In genomic region chr6:143253630-143254029, GRCh38 we compare ENCODE assay signal across 17 cellular contexts.
DNase-seq lines count a peak whose midpoint lies in the region; ATAC-seq and TF ChIP-seq lines count a peak whose summit lies in the region.
"Had no signal": no experiment of that assay in that cellular context is flagged by ENCODE, and none has a peak within 500 bp of the region (broad histone marks: within the 10 kb centered on the region; RNA-seq: fewer than 3 reads in every experiment).

No MANE protein-coding gene starts in this region.

- BruUV-seq in IMR-90 (replicated peaks; lab: Mats Ljungman, UMichigan) = no TSS peak

- no CpG with 5 or more reads among the region's 6 CpGs for WGBS in IMR-90 (ENCODE audit: extremely low coverage in 2 of 2, insufficient read length in 1 of 2), 2 experiments

- CTCF ChIA-PET in IMR-90 (lab: Yijun Ruan, JAX) = interaction anchor here (0.6 kb wide), 1 partner anchor 143 kb away, joined by 3 read pairs; no protein-coding TSS in a partner anchor

- H3K4me1 Mint-ChIP-seq in osteocyte (ENCODE audit: unreplicated experiment) (peaks cover 21% of the 10 kb centered on the region), type B pancreatic cell (ENCODE audit: unreplicated experiment) (peaks cover 9% of the 10 kb centered on the region)
- H3K4me1 Mint-ChIP-seq: CD14-positive monocyte had no signal

- H3K56ac ChIP-seq in IMR-90 (ENCODE audit: extremely low read depth, insufficient read depth, low read length) = no peak overlapping the region; the same call in 1 of the 2 replicates

- H3K27me3 ChIP-seq in IMR-90 (ENCODE audit: control insufficient read depth, insufficient read depth, low read length) = no peaks in the 10 kb centered on the region

- peak overlapping the region; percentile 37; the same call in 1 of the 2 replicates for H3K4ac ChIP-seq in IMR-90 (ENCODE audit: low read depth, low read length)

- peak overlapping the region; percentile 37; the same call in 1 of the 2 replicates for H3K9ac ChIP-seq in IMR-90 (ENCODE audit: low read depth, low read length)

- no peak overlapping the region for H3K18ac ChIP-seq in IMR-90 (ENCODE audit: low read depth, low read length)

- H2BK15ac ChIP-seq in IMR-90 (ENCODE audit: low read depth, low read length) = no peak overlapping the region

- H3K4me1 ChIP-seq in IMR-90 (ENCODE audit: control insufficient read depth, insufficient read depth, low read length) = peaks cover 6% of the 10 kb centered on the region; the same call in 1 of the 2 replicates

- H3K36me3 Mint-ChIP-seq in osteocyte (ENCODE audit: unreplicated experiment) (no peaks in the 10 kb centered on the region), type B pancreatic cell (peaks cover 4% of the 10 kb centered on the region)
- H3K36me3 Mint-ChIP-seq: CD14-positive monocyte; CD8-positive, alpha-beta T cell had no signal

- peak overlapping the region; percentile 65; the same call in 1 of the 2 replicates for H3K27ac ChIP-seq in IMR-90 (ENCODE audit: insufficient read depth, low read length)
- H3K27ac ChIP-seq: 22Rv1, HL-60 had no signal

- dilution Hi-C loops in IMR-90 (cut with HindIII; ENCODE audit: low sequenced_read_pairs, unreplicated experiment) = no loop called here

- no peak overlapping the region for H3K4me3 ChIP-seq in IMR-90 (ENCODE audit: insufficient read depth, low read depth, low read length)
- H3K4me3 ChIP-seq: HAP-1 had no signal

- TF ChIP-seq POLR2A in IMR-90 (IDR thresholded peaks at IDR 0.05; ENCODE audit: low read depth, low read length) = no peak

- no peaks in the 10 kb centered on the region; the same call in 1 of the 2 replicates for H3K9me3 ChIP-seq in IMR-90 (ENCODE audit: control insufficient read depth, insufficient read depth, low read length)
- H3K9me3 ChIP-seq: HAP-1 had no signal

- H3K27me3 Mint-ChIP-seq in osteocyte (ENCODE audit: unreplicated experiment) = no peaks in the 10 kb centered on the region
- no peaks in the 10 kb centered on the region for H3K27me3 Mint-ChIP-seq in type B pancreatic cell

- H3K27ac Mint-ChIP-seq in osteocyte (ENCODE audit: unreplicated experiment) (peak overlapping the region; percentile 54), type B pancreatic cell (no peak overlapping the region)
- H3K27ac Mint-ChIP-seq: CD8-positive, alpha-beta T cell had no signal

- H4K8ac ChIP-seq in IMR-90 (ENCODE audit: low read depth in 2 of 2, low read length in 2 of 2) = no peak overlapping the region

- H2BK20ac ChIP-seq in IMR-90 (ENCODE audit: low read depth, low read length) = peak overlapping the region; percentile 76; the same call in 1 of the 2 replicates

- H3K14ac ChIP-seq in IMR-90 (replicated peaks; ENCODE audit: low read depth, low read length) = 0 out of 2 replicates have a peak overlapping the region, but pooled peaks have one; percentile 24

- H2BK5ac ChIP-seq in IMR-90 (ENCODE audit: low read depth, low read length, poor library complexity, severe bottlenecking) = peak overlapping the region; percentile 15

- DNase-seq in IMR-90 (peak; percentile 41), dedifferentiated amniotic fluid mesenchymal stem cell (ENCODE audit: extremely low spot score) (peak; percentile 20), iris pigment epithelial cell (ENCODE audit: low read depth) (peak; percentile 39), osteocyte (ENCODE audit: extremely low spot score, unreplicated experiment) (no peak), type B pancreatic cell (ENCODE audit: extremely low spot score, unreplicated experiment) (no peak), D341Med (ENCODE audit: low spot score) (no peak)
- DNase-seq in activated effector memory CD4-positive, alpha-beta T cell treated with Interleukin-2 at 50 U/mL for 16 hours = no peak
- DNase-seq: CD8-positive, alpha-beta T cell; COR-L47; DMS53; GF-D8; GOT3 had no signal

- peaks cover 2% of the 10 kb centered on the region; the same call in 1 of the 2 replicates for H3K9me1 ChIP-seq in IMR-90 (ENCODE audit: insufficient read depth, low read length)

- H4K5ac ChIP-seq in IMR-90 (ENCODE audit: low read depth, low read length) = no peak overlapping the region

- H2BK120ac ChIP-seq in IMR-90 (ENCODE audit: low read depth, low read length) = peak overlapping the region; percentile 38; the same call in 1 of the 2 replicates

- intact Hi-C loops in IMR-90 (cut with micrococcal nuclease) = loop anchor here (5.0 kb wide), 1 partner anchor 174 kb away; no protein-coding TSS in a partner anchor

- POLR2A ChIA-PET in IMR-90 (lab: Charles Lee; ENCODE audit: unreplicated experiment) = no interaction called here

- TF ChIP-seq CTCF in IMR-90 (conservative IDR thresholded peaks at IDR 0.05; ENCODE audit: low read depth, low read length) = no peak
- TF ChIP-seq CTCF in osteocyte (IDR thresholded peaks at IDR 0.05) = no peak
- no peak for TF ChIP-seq CTCF in type B pancreatic cell (conservative IDR thresholded peaks at IDR 0.05)

- H3K4me3 Mint-ChIP-seq in osteocyte (ENCODE audit: unreplicated experiment) = peak overlapping the region; percentile 21
- H3K4me3 Mint-ChIP-seq in type B pancreatic cell = no peak overlapping the region
- H3K4me3 Mint-ChIP-seq: CD14-positive monocyte; CD8-positive, alpha-beta T cell had no signal

- H3K4me2 ChIP-seq in IMR-90 (ENCODE audit: low read depth, low read length) = peak overlapping the region; percentile 70

- H2AFZ ChIP-seq in IMR-90 (replicated peaks; ENCODE audit: low read length, poor library complexity) = no peak overlapping the region

- in situ Hi-C loops in IMR-90 (cut with MboI; ENCODE audit: low sequenced_read_pairs) = no loop called here

- no peaks in the 10 kb centered on the region for H3K79me1 ChIP-seq in IMR-90 (ENCODE audit: low read depth in 1 of 2, low read length in 2 of 2)

- H3K9me3 Mint-ChIP-seq in osteocyte (ENCODE audit: unreplicated experiment) (no peaks in the 10 kb centered on the region), type B pancreatic cell (no peaks in the 10 kb centered on the region)

- H3K23ac ChIP-seq in IMR-90 (ENCODE audit: low read depth, low read length) = no peak overlapping the region

- 0 out of 2 replicates have a peak overlapping the region, but pooled peaks have one; percentile 13 for H2AK5ac ChIP-seq in IMR-90 (ENCODE audit: low read depth, low read length)

- ATAC-seq in IMR-90 (ENCODE audit: low read depth) = peak; percentile 85
- no peak for ATAC-seq in HG02840 (IDR thresholded peaks at IDR 0.05; ENCODE audit: low FRiP score, unreplicated experiment)
- ATAC-seq: CD8-positive, alpha-beta T cell had no signal

- no peaks in the 10 kb centered on the region for H4K20me1 ChIP-seq in IMR-90 (ENCODE audit: insufficient read depth, low read length)

- H4K91ac ChIP-seq in IMR-90 (ENCODE audit: insufficient read depth, low read depth, low read length) = no peak overlapping the region

- no peak overlapping the region for H2AK9ac ChIP-seq in IMR-90 (replicated peaks; ENCODE audit: low read depth, low read length, poor library complexity)

- no peak for TF ChIP-seq RAD21 in IMR-90 (IDR thresholded peaks at IDR 0.05; ENCODE audit: low read length)

- H3K36me3 ChIP-seq in IMR-90 (ENCODE audit: control insufficient read depth, insufficient read depth, low read length) = no peaks in the 10 kb centered on the region
- H3K36me3 ChIP-seq: HAP-1 had no signal

TF ChIP-seq in IMR-90, 13 proteins besides CTCF, POLR2A, EP300 and RAD21:
- TF ChIP-seq ELK1 (IDR thresholded peaks at IDR 0.05; ENCODE audit: borderline replicate concordance, low read depth, low read length) (no peak), MXI1 (IDR thresholded peaks at IDR 0.05; ENCODE audit: borderline replicate concordance, low read depth, low read length) (no peak), SMC3 (IDR thresholded peaks at IDR 0.05; ENCODE audit: low read depth, low read length) (no peak)

Comparison
In these comparisons a context has a peak if more than half of its experiments do, and no peak if none do; other contexts are left out.
1. DNase-seq: peak in IMR-90 (single experiment), dedifferentiated amniotic fluid mesenchymal stem cell (single experiment) and iris pigment epithelial cell (single experiment); none in osteocyte (single experiment), type B pancreatic cell (single experiment), activated effector memory CD4-positive, alpha-beta T cell treated with Interleukin-2 at 50 U/mL for 16 hours (single experiment) and D341Med (single experiment).